ENCODE assay signal across 9 cellular contexts in genomic region chr10:66627156-66627555, GRCh38.
DNase-seq lines count a peak whose midpoint lies in the region; ATAC-seq and TF ChIP-seq lines count a peak whose summit lies in the region.
"Had no signal": no experiment of that assay in that cellular context is flagged by ENCODE, and none has a peak within 500 bp of the region (broad histone marks: within the 10 kb centered on the region; RNA-seq: fewer than 3 reads in every experiment).

No MANE protein-coding gene starts in this region.

- H3K27me3 ChIP-seq in kidney epithelial cell (ENCODE audit: control insufficient read depth, insufficient read depth, low read length) (no peaks in the 10 kb centered on the region), vagina (no peaks in the 10 kb centered on the region), colonic mucosa (no peaks in the 10 kb centered on the region)

- no peaks in the 10 kb centered on the region for H3K9me3 ChIP-seq in vagina
- no peaks in the 10 kb centered on the region for H3K9me3 ChIP-seq in colonic mucosa

- no peak overlapping the region for H3K27ac ChIP-seq in vagina
- H3K27ac ChIP-seq in colonic mucosa, result no peak overlapping the region

- no peak for TF ChIP-seq POLR2A in vagina (IDR thresholded peaks at IDR 0.05)

- intact Hi-C loops in vagina (cut with DNase I), result no loop called here
- intact Hi-C loops in colonic mucosa (cut with DNase I), result no loop called here

- TF ChIP-seq CTCF in kidney epithelial cell (IDR thresholded peaks at IDR 0.05; ENCODE audit: insufficient read depth, low read length, poor library complexity, severe bottlenecking), result peak; percentile 19
- no peak for TF ChIP-seq CTCF in vagina (IDR thresholded peaks at IDR 0.05)
- no peak for TF ChIP-seq CTCF in colonic mucosa (IDR thresholded peaks at IDR 0.05)

- H3K36me3 ChIP-seq in kidney epithelial cell (ENCODE audit: control insufficient read depth, insufficient read depth, low read length) (no peaks in the 10 kb centered on the region), vagina (no peaks in the 10 kb centered on the region), colonic mucosa (no peaks in the 10 kb centered on the region)

- no peaks in the 10 kb centered on the region for H3K4me1 ChIP-seq in vagina
- no peaks in the 10 kb centered on the region for H3K4me1 ChIP-seq in colonic mucosa

- H3K4me3 ChIP-seq in kidney epithelial cell (ENCODE audit: low read depth, low read length) (no peak overlapping the region), vagina (no peak overlapping the region), colonic mucosa (no peak overlapping the region)

- ATAC-seq in HG02852 (IDR thresholded peaks at IDR 0.05; ENCODE audit: unreplicated experiment), result peak; percentile 45
- ATAC-seq: natural killer cell treated with Interleukin-12 subunit alpha and Interleukin-12 subunit beta and Interleukin-15 and Interleukin-18, amount 100 ng/mL, for 72 hours had no signal

- H3K9ac ChIP-seq in colonic mucosa (ENCODE audit: low read depth in 2 of 2, low read length in 2 of 2), result no peak overlapping the region

- peak; percentile 15 for DNase-seq in EH (ENCODE audit: low read depth)
- peak; percentile 8 for DNase-seq in SK-N-DZ (ENCODE audit: low spot score)
- no peak for DNase-seq in kidney epithelial cell (ENCODE audit: low read depth)
- no peak for DNase-seq in vagina (ENCODE audit: extremely low spot score in 2 of 2)
- no peak for DNase-seq in T-helper 9 cell
- DNase-seq in DMS153 (lab: John Stamatoyannopoulos, UW), result no peak
- no peak for DNase-seq in colonic mucosa

Comparison
In these comparisons a context has a peak if more than half of its experiments do, and no peak if none do; other contexts are left out.
1. DNase-seq: peak in EH (single experiment) and SK-N-DZ (single experiment); none in kidney epithelial cell (single experiment), vagina (0 of 2), T-helper 9 cell (single experiment), DMS153 (single experiment) and colonic mucosa (single experiment).